15 cellular contexts compared by ENCODE assay signal in genomic region chr3:115974940-115975339, GRCh38.
DNase-seq lines count a peak whose midpoint lies in the region; ATAC-seq and TF ChIP-seq lines count a peak whose summit lies in the region.
"Had no signal": no experiment of that assay in that cellular context is flagged by ENCODE, and none has a peak within 500 bp of the region (broad histone marks: within the 10 kb centered on the region; RNA-seq: fewer than 3 reads in every experiment).

No MANE protein-coding gene starts in this region.

- no peak overlapping the region for H3K23ac ChIP-seq in mesendoderm (ENCODE audit: low read length)

- H3K27me3 ChIP-seq in OCI-LY3 (ENCODE audit: low read depth, low read length) (0 out of 2 replicates have a peak, but pooled peaks cover 4% of the 10 kb centered on the region), mesendoderm (ENCODE audit: insufficient read depth, low read length, poor library complexity) (no peaks in the 10 kb centered on the region)

- peaks cover 22% of the 10 kb centered on the region for H3K4me1 ChIP-seq in OCI-LY3 (ENCODE audit: low read length)
- H3K4me1 ChIP-seq in mesendoderm (ENCODE audit: control insufficient read depth, low read depth, low read length): no peaks in the 10 kb centered on the region

- H3K36me3 ChIP-seq in OCI-LY3 (replicated peaks; ENCODE audit: low read depth, low read length): no peaks in the 10 kb centered on the region
- no peaks in the 10 kb centered on the region for H3K36me3 ChIP-seq in mesendoderm (ENCODE audit: control insufficient read depth, insufficient read depth, low read length)

- no peak overlapping the region for H2AFZ ChIP-seq in OCI-LY3 (ENCODE audit: low read depth, low read length)

- H3K27ac ChIP-seq in OCI-LY3 (ENCODE audit: low read length): peak overlapping the region; percentile 35
- no peak overlapping the region for H3K27ac ChIP-seq in mesendoderm (ENCODE audit: low read depth, low read length)

- H3K4me3 ChIP-seq in OCI-LY3 (ENCODE audit: low read length) (peak overlapping the region; percentile 20; the same call in 1 of the 2 replicates), mesendoderm (ENCODE audit: low read length) (no peak overlapping the region)

- no peaks in the 10 kb centered on the region for H3K79me2 ChIP-seq in OCI-LY3 (ENCODE audit: low read length)
- H3K79me2 ChIP-seq in mesendoderm (ENCODE audit: control insufficient read depth, insufficient read depth, low read length): no peaks in the 10 kb centered on the region

- intact Hi-C loops in left colon (cut with DNase I, micrococcal nuclease): no loop called here
- intact Hi-C loops in cardiac septum (cut with DNase I): no loop called here

- H3K9me3 ChIP-seq in OCI-LY3 (ENCODE audit: insufficient read depth, low read length): no peaks in the 10 kb centered on the region

- no peak overlapping the region for H2BK5ac ChIP-seq in mesendoderm (ENCODE audit: low read length)

- peak overlapping the region; percentile 57 for H3K4me2 ChIP-seq in OCI-LY3 (ENCODE audit: low read length)
- no peak overlapping the region for H3K4me2 ChIP-seq in mesendoderm (ENCODE audit: low read length)

- H3K18ac ChIP-seq in mesendoderm (ENCODE audit: low read length): peak overlapping the region; percentile 28

- H2BK15ac ChIP-seq in mesendoderm (replicated peaks; ENCODE audit: low read depth): no peak overlapping the region

- H3K79me1 ChIP-seq in mesendoderm (ENCODE audit: low read length): no peaks in the 10 kb centered on the region

- H2AK5ac ChIP-seq in mesendoderm (ENCODE audit: low read length): no peak overlapping the region

- no peaks in the 10 kb centered on the region for H4K20me1 ChIP-seq in OCI-LY3 (ENCODE audit: insufficient read depth, low read length)

- H4K5ac ChIP-seq in mesendoderm (ENCODE audit: low read length): no peak overlapping the region

- ATAC-seq in esophagus mucosa (peak; percentile 53), left colon (no peak)

- no peak overlapping the region for H3K56ac ChIP-seq in mesendoderm (ENCODE audit: low read length)

- H2BK120ac ChIP-seq in mesendoderm (ENCODE audit: low read depth, low read length): no peak overlapping the region

- TF ChIP-seq CTCF in OCI-LY3 (IDR thresholded peaks at IDR 0.05; ENCODE audit: low read depth, low read length): no peak

- no peak overlapping the region for H3K4ac ChIP-seq in mesendoderm (ENCODE audit: low read depth, low read length)

- no peak overlapping the region for H4K8ac ChIP-seq in mesendoderm (ENCODE audit: low read depth, low read length)

- DNase-seq in HCEC 1CT (peak; percentile 18), mesendoderm (no peak), left colon (no peak), cardiac septum (ENCODE audit: low spot score) (no peak), NCI-H774 (lab: John Stamatoyannopoulos, UW) (no peak)
- DNase-seq in activated CD4-positive, CD25-positive, alpha-beta regulatory T cell (lab: John Stamatoyannopoulos, UW): no peak
- DNase-seq: Calu3; CD4-positive, alpha-beta T cell; DND-41; Kasumi-1; MV-4-11; NCI-H1417 treated with DMSO at 0.1 percent for 48 hours; NCI-H2029 treated with DMSO at 0.1 percent for 48 hours had no signal

- H3K9ac ChIP-seq in OCI-LY3 (ENCODE audit: low read length) (no peak overlapping the region), mesendoderm (ENCODE audit: low read length) (no peak overlapping the region)
